1 cellular context compared by ENCODE assay signal in the genomic region with DNA sequence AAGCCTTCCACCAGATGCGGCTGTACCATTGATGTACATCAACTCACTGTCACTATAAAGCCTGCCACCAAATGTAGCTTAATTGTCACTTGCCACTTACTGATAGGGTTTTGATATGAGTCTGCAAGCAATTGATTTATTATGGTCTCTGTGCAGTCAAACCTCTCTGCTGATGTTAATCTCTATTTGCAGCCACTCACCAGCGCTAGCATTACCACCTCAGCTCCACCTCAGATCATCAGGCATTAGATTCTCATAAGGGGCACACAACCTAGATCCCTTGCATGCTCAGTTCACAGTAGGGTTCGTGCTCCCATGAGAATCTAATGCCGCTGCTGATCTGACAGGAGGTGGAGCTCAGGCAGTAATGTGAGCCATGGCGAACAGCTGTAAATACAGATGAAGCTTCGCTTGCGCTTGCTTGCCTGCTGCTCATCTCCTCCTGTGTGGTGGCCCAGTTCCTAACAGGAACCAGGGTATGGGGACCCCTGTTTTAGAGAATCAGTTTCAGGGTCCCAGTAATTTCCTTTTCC. TPM values are rescaled to one million over a fixed set of nuclear protein-coding genes. Genes with fewer than 3 reads are reported as not detected.
"Had no signal": no experiment of that assay in that cellular context is flagged by ENCODE, and none has a peak within 500 bp of the region (broad histone marks: within the 10 kb centered on the region; RNA-seq: fewer than 3 reads in every experiment).

No MANE protein-coding gene starts in this region.

RNA-seq across cellular contexts. Expression of a gene that starts 26.7 kb away (rescaled TPM):
- polyA plus RNA-seq: naive thymus-derived CD4-positive, alpha-beta T cell had no signal
